ENCODE assay signal across 25 cellular contexts in the genomic region with DNA sequence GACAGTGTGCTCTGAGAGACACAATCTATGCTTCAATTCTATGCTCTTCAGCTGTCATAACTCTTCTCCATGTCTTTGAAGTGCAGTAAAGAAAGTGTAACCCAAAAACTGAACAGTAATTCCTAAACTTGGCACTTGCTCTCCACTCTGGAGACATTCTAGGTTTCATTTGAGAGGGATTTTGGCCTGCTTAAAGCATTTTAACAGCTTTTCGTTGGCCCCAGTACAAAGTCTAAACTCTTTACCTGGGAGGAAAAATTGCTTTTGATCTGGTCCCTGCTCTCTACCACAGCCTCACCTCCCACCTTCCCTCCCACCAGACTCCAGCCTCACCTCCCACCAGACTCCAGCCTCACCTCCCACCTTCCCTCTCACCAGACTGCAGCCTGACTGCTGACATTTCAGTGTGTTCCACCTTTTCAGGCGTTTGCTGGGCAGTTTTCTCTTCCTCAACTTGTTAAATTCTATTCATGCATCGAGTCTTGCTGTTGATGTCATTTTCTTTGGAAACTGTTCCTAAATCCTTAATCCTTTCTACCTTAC.
A peak's percentile ranks its signal among the peaks of the same experiment; 100 is the strongest.
DNase-seq lines count a peak whose midpoint lies in the region; ATAC-seq, FAIRE-seq and TF ChIP-seq lines count a peak whose summit lies in the region.
"Had no signal": no experiment of that assay in that cellular context is flagged by ENCODE, and none has a peak within 500 bp of the region (broad histone marks: within the 10 kb centered on the region; RNA-seq: fewer than 3 reads in every experiment).

No MANE protein-coding gene starts in this region.

- DNase-seq in activated naive CD4-positive, alpha-beta T cell treated with anti-CD3 and anti-CD28 coated beads, Interleukin-2, amount 50 U/mL, for 16 hours: no peak
- DNase-seq in T-helper 17 cell (no peak), GM12891 (ENCODE audit: insufficient read length, low spot score) (no peak)
- DNase-seq in activated naive CD4-positive, alpha-beta T cell treated with anti-CD3 and anti-CD28 coated beads, Interleukin-2, amount 50 U/mL, for 72 hours (ENCODE audit: low spot score in 2 of 2): no peak
- DNase-seq in stimulated activated effector memory CD8-positive, alpha-beta T cell treated with anti-CD3 and anti-CD28 coated beads, Interleukin-12 subunit alpha, Interleukin-12 subunit beta, amount 100 ng/mL, for 72 hours (ENCODE audit: low spot score in 2 of 2): no peak
- DNase-seq: activated CD4-positive, alpha-beta T cell treated with anti-CD3 and anti-CD28 coated beads for 48 hours; dermis blood vessel endothelial cell; GOT3; Karpas-422; kidney glomerular epithelial cell; mammary epithelial cell; NCI-H1436; NCI-H2081 treated with DMSO at 0.1 percent for 48 hours; NCI-H774; stimulated activated CD4-positive, alpha-beta T cell treated with anti-CD3 and anti-CD28 coated beads, Interleukin-12 subunit alpha, Interleukin-12 subunit beta, amount 100 ng/mL, for 4 hours; stimulated activated CD4-positive, alpha-beta T cell treated with anti-CD3 and anti-CD28 coated beads, Interleukin-4, amount 100 ng/mL, for 24 hours; stimulated activated naive B cell treated with anti-CD40 and anti-IgM and Interleukin-4, amounts not matched to agents 10 μg/mL and 1 μg/mL and 100 μg/mL, for 72 hours had no signal

- TF ChIP-seq POLR2A in GM12891 (IDR thresholded peaks at IDR 0.05; ENCODE audit: low read depth, low read length): no peak

- peaks cover 84% of the 10 kb centered on the region for H3K4me1 Mint-ChIP-seq in activated naive CD4-positive, alpha-beta T cell treated with anti-CD3 and anti-CD28 coated beads, Interleukin-2, amount 50 U/mL, for 24 hours
- peaks cover 33% of the 10 kb centered on the region for H3K4me1 Mint-ChIP-seq in T-helper 17 cell
- H3K4me1 Mint-ChIP-seq in stimulated activated effector memory CD8-positive, alpha-beta T cell treated with anti-CD3 and anti-CD28 coated beads, Interleukin-12 subunit alpha, Interleukin-12 subunit beta, amount 100 ng/mL, for 72 hours: peaks cover 52% of the 10 kb centered on the region

- H3K9me3 ChIP-seq in T-helper 17 cell (ENCODE audit: control insufficient read depth, low read length, poor library complexity, severe bottlenecking): no peaks in the 10 kb centered on the region
- H3K9me3 ChIP-seq: neutrophil, thoracic aorta had no signal

- H3K36me3 Mint-ChIP-seq in activated naive CD4-positive, alpha-beta T cell treated with anti-CD3 and anti-CD28 coated beads, Interleukin-2, amount 50 U/mL, for 24 hours: peaks cover 10% of the 10 kb centered on the region
- H3K36me3 Mint-ChIP-seq in T-helper 17 cell (ENCODE audit: low read depth): peaks cover 4% of the 10 kb centered on the region
- H3K36me3 Mint-ChIP-seq in activated naive CD4-positive, alpha-beta T cell treated with anti-CD3 and anti-CD28 coated beads, Interleukin-2, amount 50 U/mL, for 72 hours: peaks cover 10 to 14% of the 10 kb centered on the region in 2 donors
- no peaks in the 10 kb centered on the region for H3K36me3 Mint-ChIP-seq in stimulated activated effector memory CD8-positive, alpha-beta T cell treated with anti-CD3 and anti-CD28 coated beads, Interleukin-12 subunit alpha, Interleukin-12 subunit beta, amount 100 ng/mL, for 72 hours

- FAIRE-seq in GM12891 (lab: Jason Lieb, UNC): no peak
- FAIRE-seq: endometrium, frontal cortex, urothelium cell line had no signal

- H3K4me3 Mint-ChIP-seq in activated naive CD4-positive, alpha-beta T cell treated with anti-CD3 and anti-CD28 coated beads, Interleukin-2, amount 50 U/mL, for 24 hours: peak overlapping the region; percentile 71
- H3K4me3 Mint-ChIP-seq in T-helper 17 cell: no peak overlapping the region
- no peak overlapping the region for H3K4me3 Mint-ChIP-seq in stimulated activated effector memory CD8-positive, alpha-beta T cell treated with anti-CD3 and anti-CD28 coated beads, Interleukin-12 subunit alpha, Interleukin-12 subunit beta, amount 100 ng/mL, for 72 hours
- H3K4me3 Mint-ChIP-seq: stimulated activated naive B cell treated with anti-CD40 and anti-IgM and Interleukin-4, amounts not matched to agents 10 μg/mL and 1 μg/mL and 100 μg/mL, for 72 hours had no signal

- ATAC-seq in T-helper 17 cell (no peak), GM19351 (IDR thresholded peaks at IDR 0.05; ENCODE audit: unreplicated experiment) (no peak)
- peak; percentile 33 to 62 for ATAC-seq in activated naive CD4-positive, alpha-beta T cell treated with anti-CD3 and anti-CD28 coated beads, Interleukin-2, amount 50 U/mL, for 72 hours
- ATAC-seq in stimulated activated effector memory CD8-positive, alpha-beta T cell treated with anti-CD3 and anti-CD28 coated beads, Interleukin-12 subunit alpha, Interleukin-12 subunit beta, amount 100 ng/mL, for 72 hours: no peak
- ATAC-seq: sciatic nerve; stimulated activated naive B cell treated with anti-CD40 and anti-IgM and Interleukin-4, amounts not matched to agents 10 μg/mL and 1 μg/mL and 100 μg/mL, for 72 hours had no signal

- H3K27me3 Mint-ChIP-seq in activated naive CD4-positive, alpha-beta T cell treated with anti-CD3 and anti-CD28 coated beads, Interleukin-2, amount 50 U/mL, for 24 hours: no peaks in the 10 kb centered on the region
- H3K27me3 Mint-ChIP-seq in T-helper 17 cell: no peaks in the 10 kb centered on the region
- H3K27me3 Mint-ChIP-seq: stimulated activated naive B cell treated with anti-CD40 and anti-IgM and Interleukin-4, amounts not matched to agents 10 μg/mL and 1 μg/mL and 100 μg/mL, for 72 hours had no signal

- H3K27ac Mint-ChIP-seq in activated naive CD4-positive, alpha-beta T cell treated with anti-CD3 and anti-CD28 coated beads, Interleukin-2, amount 50 U/mL, for 24 hours: peak overlapping the region; percentile 95
- peak overlapping the region; percentile 79 for H3K27ac Mint-ChIP-seq in T-helper 17 cell
- peak overlapping the region; percentile 96 for H3K27ac Mint-ChIP-seq in activated naive CD4-positive, alpha-beta T cell treated with anti-CD3 and anti-CD28 coated beads, Interleukin-2, amount 50 U/mL, for 72 hours
- H3K27ac Mint-ChIP-seq in stimulated activated effector memory CD8-positive, alpha-beta T cell treated with anti-CD3 and anti-CD28 coated beads, Interleukin-12 subunit alpha, Interleukin-12 subunit beta, amount 100 ng/mL, for 72 hours: peak overlapping the region; percentile 87
- H3K27ac Mint-ChIP-seq: stimulated activated naive B cell treated with anti-CD40 and anti-IgM and Interleukin-4, amounts not matched to agents 10 μg/mL and 1 μg/mL and 100 μg/mL, for 72 hours had no signal

- H3K9me3 Mint-ChIP-seq in activated naive CD4-positive, alpha-beta T cell treated with anti-CD3 and anti-CD28 coated beads, Interleukin-2, amount 50 U/mL, for 24 hours: no peaks in the 10 kb centered on the region
- H3K9me3 Mint-ChIP-seq in activated naive CD4-positive, alpha-beta T cell treated with anti-CD3 and anti-CD28 coated beads, Interleukin-2, amount 50 U/mL, for 72 hours: no peaks in the 10 kb centered on the region
- H3K9me3 Mint-ChIP-seq in stimulated activated effector memory CD8-positive, alpha-beta T cell treated with anti-CD3 and anti-CD28 coated beads, Interleukin-12 subunit alpha, Interleukin-12 subunit beta, amount 100 ng/mL, for 72 hours: no peaks in the 10 kb centered on the region
- H3K9me3 Mint-ChIP-seq: stimulated activated naive B cell treated with anti-CD40 and anti-IgM and Interleukin-4, amounts not matched to agents 10 μg/mL and 1 μg/mL and 100 μg/mL, for 72 hours had no signal

TF ChIP-seq in GM12891, 5 proteins besides CTCF, POLR2A, EP300 and RAD21:
- TF ChIP-seq POU2F2 (IDR thresholded peaks at IDR 0.05; ENCODE audit: low read depth, low read length) (no peak), PAX5 (IDR thresholded peaks at IDR 0.05; ENCODE audit: insufficient read depth, low read length, severe bottlenecking) (no peak), SPI1 (IDR thresholded peaks at IDR 0.05; ENCODE audit: low read depth, low read length) (no peak), TAF1 (IDR thresholded peaks at IDR 0.05; ENCODE audit: low read depth, low read length) (no peak), POLR2AphosphoS5 (IDR thresholded peaks at IDR 0.05; ENCODE audit: low read depth, low read length) (no peak)

Comparison
In these comparisons a context has a peak if more than half of its experiments do, and no peak if none do; other contexts are left out.
1. ATAC-seq: peak in activated naive CD4-positive, alpha-beta T cell treated with anti-CD3 and anti-CD28 coated beads, Interleukin-2, amount 50 U/mL, for 72 hours (2 of 2); none in T-helper 17 cell (single experiment), stimulated activated effector memory CD8-positive, alpha-beta T cell treated with anti-CD3 and anti-CD28 coated beads, Interleukin-12 subunit alpha, Interleukin-12 subunit beta, amount 100 ng/mL, for 72 hours (single experiment) and GM19351 (single experiment).
2. Peak in every context shown above with its lines, with median percentiles within 50 percentile points of each other: H3K27ac Mint-ChIP-seq.